ENCODE assay signal across 1 cellular context in genomic region chr12:51342416-51342815, GRCh38.
TF ChIP-seq lines count a peak whose summit lies in the region.

No MANE protein-coding gene starts in this region.

TF ChIP-seq in HepG2, 621 proteins besides CTCF, POLR2A, EP300 and RAD21:
- no peak for TF ChIP-seq KLF11 (CRISPR knock-in tag; IDR thresholded peaks at IDR 0.05)
- TF ChIP-seq GTF3A (CRISPR knock-in tag; conservative IDR thresholded peaks at IDR 0.05) = no peak
- TF ChIP-seq NR2C2 (CRISPR knock-in tag; IDR thresholded peaks at IDR 0.05; ENCODE audit: borderline replicate concordance) = no peak
- TF ChIP-seq JUN (CRISPR knock-in tag; IDR thresholded peaks at IDR 0.05) = no peak
- TF ChIP-seq ATF7-NPFF (CRISPR knock-in tag; IDR thresholded peaks at IDR 0.05; ENCODE audit: low read depth) = no peak
- TF ChIP-seq ZNF562 (CRISPR knock-in tag; IDR thresholded peaks at IDR 0.05; ENCODE audit: borderline replicate concordance) = no peak
